ENCODE assay signal across 2 cellular contexts in the genomic region with DNA sequence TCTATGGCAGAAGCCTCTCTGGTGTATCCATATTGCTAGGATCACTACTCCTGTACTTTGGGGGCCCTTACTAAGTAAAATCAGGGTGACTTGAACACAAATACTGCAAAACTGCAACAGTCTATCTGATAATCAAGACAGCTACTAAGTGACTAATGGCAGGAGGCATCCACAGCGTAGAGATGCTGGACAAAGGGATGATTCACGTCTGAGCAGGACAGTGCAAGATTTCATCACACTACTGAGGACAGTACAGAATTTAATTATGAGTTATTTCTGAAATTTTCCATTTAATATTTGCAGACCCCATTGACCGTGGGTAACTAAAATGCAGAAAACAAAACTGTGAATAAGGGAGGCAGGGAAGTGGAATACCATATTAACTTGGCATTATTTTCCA.
TF ChIP-seq lines count a peak whose summit lies in the region.

No MANE protein-coding gene starts in this region.

TF ChIP-seq in IMR-90, 13 proteins besides CTCF, POLR2A, EP300 and RAD21:
- TF ChIP-seq MAFK (IDR thresholded peaks at IDR 0.05; ENCODE audit: low read depth, low read length): no peak
- TF ChIP-seq BHLHE40 (IDR thresholded peaks at IDR 0.05; ENCODE audit: low read depth, low read length): 0 out of 2 replicates have a peak, but pooled peaks have one; percentile 16
- peak; percentile 78 for TF ChIP-seq FOS (IDR thresholded peaks at IDR 0.05; ENCODE audit: low read depth, low read length)
- TF ChIP-seq NFE2L2 (IDR thresholded peaks at IDR 0.05; ENCODE audit: low read depth, low read length): no peak
- TF ChIP-seq MXI1 (IDR thresholded peaks at IDR 0.05; ENCODE audit: borderline replicate concordance, low read depth, low read length): no peak
- TF ChIP-seq CHD1 (IDR thresholded peaks at IDR 0.05; ENCODE audit: low read depth, low read length): no peak
- TF ChIP-seq, protein P1, sequence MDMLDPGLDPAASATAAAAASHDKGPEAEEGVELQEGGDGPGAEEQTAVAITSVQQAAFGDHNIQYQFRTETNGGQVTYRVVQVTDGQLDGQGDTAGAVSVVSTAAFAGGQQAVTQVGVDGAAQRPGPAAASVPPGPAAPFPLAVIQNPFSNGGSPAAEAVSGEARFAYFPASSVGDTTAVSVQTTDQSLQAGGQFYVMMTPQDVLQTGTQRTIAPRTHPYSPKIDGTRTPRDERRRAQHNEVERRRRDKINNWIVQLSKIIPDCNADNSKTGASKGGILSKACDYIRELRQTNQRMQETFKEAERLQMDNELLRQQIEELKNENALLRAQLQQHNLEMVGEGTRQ (IDR thresholded peaks at IDR 0.05; ENCODE audit: low read depth, low read length): no peak
- peak; percentile 18 for TF ChIP-seq RCOR1 (IDR thresholded peaks at IDR 0.05; ENCODE audit: insufficient replicate concordance, low read length)
- no peak for TF ChIP-seq SMC3 (IDR thresholded peaks at IDR 0.05; ENCODE audit: low read depth, low read length)
- TF ChIP-seq CEBPB (IDR thresholded peaks at IDR 0.05; ENCODE audit: low read depth, low read length): peak; percentile 95
- TF ChIP-seq RFX5 (IDR thresholded peaks at IDR 0.05; ENCODE audit: low read depth, low read length): no peak
- TF ChIP-seq MAZ (IDR thresholded peaks at IDR 0.05; ENCODE audit: borderline replicate concordance, low read depth, low read length): no peak
- TF ChIP-seq, protein P2, sequence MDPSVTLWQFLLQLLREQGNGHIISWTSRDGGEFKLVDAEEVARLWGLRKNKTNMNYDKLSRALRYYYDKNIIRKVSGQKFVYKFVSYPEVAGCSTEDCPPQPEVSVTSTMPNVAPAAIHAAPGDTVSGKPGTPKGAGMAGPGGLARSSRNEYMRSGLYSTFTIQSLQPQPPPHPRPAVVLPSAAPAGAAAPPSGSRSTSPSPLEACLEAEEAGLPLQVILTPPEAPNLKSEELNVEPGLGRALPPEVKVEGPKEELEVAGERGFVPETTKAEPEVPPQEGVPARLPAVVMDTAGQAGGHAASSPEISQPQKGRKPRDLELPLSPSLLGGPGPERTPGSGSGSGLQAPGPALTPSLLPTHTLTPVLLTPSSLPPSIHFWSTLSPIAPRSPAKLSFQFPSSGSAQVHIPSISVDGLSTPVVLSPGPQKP (IDR thresholded peaks at IDR 0.05; ENCODE audit: borderline replicate concordance, low read depth, low read length): no peak

TF ChIP-seq in HepG2, 621 proteins besides CTCF, POLR2A, EP300 and RAD21:
- TF ChIP-seq FOXP1 (IDR thresholded peaks at IDR 0.05) (no peak), FOXP1 (CRISPR knock-in tag; IDR thresholded peaks at IDR 0.05) (no peak), FLYWCH1 (CRISPR knock-in tag; IDR thresholded peaks at IDR 0.05) (no peak), ZSCAN29 (CRISPR knock-in tag; conservative IDR thresholded peaks at IDR 0.05) (no peak), ZNF678 (CRISPR knock-in tag; IDR thresholded peaks at IDR 0.05) (no peak), THAP11 (CRISPR knock-in tag; IDR thresholded peaks at IDR 0.05) (no peak), KLF6 (CRISPR knock-in tag; IDR thresholded peaks at IDR 0.05) (no peak), SNAPC2 (CRISPR knock-in tag; IDR thresholded peaks at IDR 0.05) (no peak), JUNB (CRISPR knock-in tag; IDR thresholded peaks at IDR 0.05; ENCODE audit: borderline replicate concordance) (no peak), SOX5 (CRISPR knock-in tag; IDR thresholded peaks at IDR 0.05; ENCODE audit: borderline replicate concordance) (no peak), FOSL2 (CRISPR knock-in tag; IDR thresholded peaks at IDR 0.05) (peak; percentile 48; the same call in 1 of the 2 replicates), SRF (IDR thresholded peaks at IDR 0.05; ENCODE audit: low read depth, low read length) (no peak)
- TF ChIP-seq, protein P3, sequence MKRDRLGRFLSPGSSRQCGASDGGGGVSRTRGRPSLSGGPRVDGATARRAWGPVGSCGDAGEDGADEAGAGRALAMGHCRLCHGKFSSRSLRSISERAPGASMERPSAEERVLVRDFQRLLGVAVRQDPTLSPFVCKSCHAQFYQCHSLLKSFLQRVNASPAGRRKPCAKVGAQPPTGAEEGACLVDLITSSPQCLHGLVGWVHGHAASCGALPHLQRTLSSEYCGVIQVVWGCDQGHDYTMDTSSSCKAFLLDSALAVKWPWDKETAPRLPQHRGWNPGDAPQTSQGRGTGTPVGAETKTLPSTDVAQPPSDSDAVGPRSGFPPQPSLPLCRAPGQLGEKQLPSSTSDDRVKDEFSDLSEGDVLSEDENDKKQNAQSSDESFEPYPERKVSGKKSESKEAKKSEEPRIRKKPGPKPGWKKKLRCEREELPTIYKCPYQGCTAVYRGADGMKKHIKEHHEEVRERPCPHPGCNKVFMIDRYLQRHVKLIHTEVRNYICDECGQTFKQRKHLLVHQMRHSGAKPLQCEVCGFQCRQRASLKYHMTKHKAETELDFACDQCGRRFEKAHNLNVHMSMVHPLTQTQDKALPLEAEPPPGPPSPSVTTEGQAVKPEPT (CRISPR knock-in tag; IDR thresholded peaks at IDR 0.05; ENCODE audit: low read depth): no peak
- TF ChIP-seq, protein P4, sequence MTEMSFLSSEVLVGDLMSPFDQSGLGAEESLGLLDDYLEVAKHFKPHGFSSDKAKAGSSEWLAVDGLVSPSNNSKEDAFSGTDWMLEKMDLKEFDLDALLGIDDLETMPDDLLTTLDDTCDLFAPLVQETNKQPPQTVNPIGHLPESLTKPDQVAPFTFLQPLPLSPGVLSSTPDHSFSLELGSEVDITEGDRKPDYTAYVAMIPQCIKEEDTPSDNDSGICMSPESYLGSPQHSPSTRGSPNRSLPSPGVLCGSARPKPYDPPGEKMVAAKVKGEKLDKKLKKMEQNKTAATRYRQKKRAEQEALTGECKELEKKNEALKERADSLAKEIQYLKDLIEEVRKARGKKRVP (CRISPR knock-in tag; IDR thresholded peaks at IDR 0.05): 0 out of 4 replicates have a peak, but pooled peaks of 1 of the 2 experiments have one; percentile 39
- TF ChIP-seq, protein P5, sequence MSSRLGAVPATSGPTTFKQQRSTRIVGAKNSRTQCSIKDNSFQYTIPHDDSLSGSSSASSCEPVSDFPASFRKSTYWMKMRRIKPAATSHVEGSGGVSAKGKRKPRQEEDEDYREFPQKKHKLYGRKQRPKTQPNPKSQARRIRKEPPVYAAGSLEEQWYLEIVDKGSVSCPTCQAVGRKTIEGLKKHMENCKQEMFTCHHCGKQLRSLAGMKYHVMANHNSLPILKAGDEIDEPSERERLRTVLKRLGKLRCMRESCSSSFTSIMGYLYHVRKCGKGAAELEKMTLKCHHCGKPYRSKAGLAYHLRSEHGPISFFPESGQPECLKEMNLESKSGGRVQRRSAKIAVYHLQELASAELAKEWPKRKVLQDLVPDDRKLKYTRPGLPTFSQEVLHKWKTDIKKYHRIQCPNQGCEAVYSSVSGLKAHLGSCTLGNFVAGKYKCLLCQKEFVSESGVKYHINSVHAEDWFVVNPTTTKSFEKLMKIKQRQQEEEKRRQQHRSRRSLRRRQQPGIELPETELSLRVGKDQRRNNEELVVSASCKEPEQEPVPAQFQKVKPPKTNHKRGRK (CRISPR knock-in tag; IDR thresholded peaks at IDR 0.05): no peak
